1 cellular context compared by ENCODE assay signal in the genomic region with DNA sequence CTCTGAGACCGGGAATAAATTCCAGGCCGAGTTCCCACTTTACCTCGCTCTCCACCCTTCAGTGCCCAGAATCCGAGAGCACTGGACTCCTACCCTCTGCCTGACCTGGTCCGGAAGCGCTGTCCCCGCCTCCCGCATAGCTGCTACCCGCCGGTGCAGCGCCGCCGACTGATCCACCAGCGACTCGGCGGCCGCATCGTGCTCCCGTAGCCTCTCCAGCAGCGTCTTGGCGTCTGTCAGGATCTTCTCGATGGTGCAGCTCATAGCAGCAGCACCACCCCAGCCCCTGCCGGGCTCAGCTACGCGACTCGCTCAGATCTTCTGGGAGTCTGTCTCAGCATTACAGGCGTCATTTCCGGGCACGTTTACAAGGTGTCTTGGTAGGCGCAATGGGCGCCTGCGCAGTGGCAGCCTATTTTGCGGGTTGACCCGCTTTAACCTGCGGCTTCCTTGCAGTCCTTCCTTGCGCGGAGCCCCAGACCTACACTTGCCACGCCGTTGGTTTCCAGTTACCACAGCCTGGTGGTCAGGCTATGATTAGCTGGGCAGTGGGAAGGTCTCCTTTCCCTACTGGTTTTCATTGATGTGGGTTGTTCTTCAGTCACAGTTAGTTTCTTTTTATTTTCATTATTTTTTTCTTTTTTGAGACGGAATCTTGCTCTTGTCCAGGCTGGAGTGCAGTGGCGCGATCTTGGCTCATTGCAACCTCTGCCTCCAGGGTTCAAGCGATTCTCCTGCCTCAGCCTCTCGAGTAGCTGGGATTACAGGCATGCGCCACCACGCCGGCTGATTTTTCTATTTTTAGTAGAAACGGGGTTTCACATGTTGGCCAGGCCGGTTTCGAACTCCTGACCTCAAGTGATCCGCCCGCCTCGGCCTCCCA.
TF ChIP-seq lines count a peak whose summit lies in the region.

Gene SIKE1, minus strand, starts transcription at position 342 of the 883 bp plus-strand sequence. Its CDS starts 78 bp downstream, at position 264.

TF ChIP-seq in HEK293, 187 proteins besides CTCF, POLR2A, EP300 and RAD21 (continued from another document):
- TF ChIP-seq, protein P1, sequence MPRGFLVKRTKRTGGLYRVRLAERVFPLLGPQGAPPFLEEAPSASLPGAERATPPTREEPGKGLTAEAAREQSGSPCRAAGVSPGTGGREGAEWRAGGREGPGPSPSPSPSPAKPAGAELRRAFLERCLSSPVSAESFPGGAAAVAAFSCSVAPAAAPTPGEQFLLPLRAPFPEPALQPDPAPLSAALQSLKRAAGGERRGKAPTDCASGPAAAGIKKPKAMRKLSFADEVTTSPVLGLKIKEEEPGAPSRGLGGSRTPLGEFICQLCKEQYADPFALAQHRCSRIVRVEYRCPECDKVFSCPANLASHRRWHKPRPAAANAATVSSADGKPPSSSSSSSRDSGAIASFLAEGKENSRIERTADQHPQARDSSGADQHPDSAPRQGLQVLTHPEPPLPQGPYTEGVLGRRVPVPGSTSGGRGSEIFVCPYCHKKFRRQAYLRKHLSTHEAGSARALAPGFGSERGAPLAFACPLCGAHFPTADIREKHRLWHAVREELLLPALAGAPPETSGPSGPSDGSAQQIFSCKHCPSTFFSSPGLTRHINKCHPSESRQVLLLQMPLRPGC (tag by site-specific recombination; IDR thresholded peaks at IDR 0.05), result no peak
- TF ChIP-seq ZNF174 (tag by site-specific recombination; IDR thresholded peaks at IDR 0.05) (no peak), ZFP69B (tag by site-specific recombination; IDR thresholded peaks at IDR 0.05) (no peak), ZNF350 (tag by site-specific recombination; IDR thresholded peaks at IDR 0.05) (no peak), ZBTB1 (tag by site-specific recombination; IDR thresholded peaks at IDR 0.05) (no peak), ZNF660 (tag by site-specific recombination; IDR thresholded peaks at IDR 0.05) (peak; percentile 52; the same call in 1 of the 2 replicates), ZNF529 (tag by site-specific recombination; IDR thresholded peaks at IDR 0.05; ENCODE audit: insufficient replicate concordance) (no peak), ZNF664 (tag by site-specific recombination; IDR thresholded peaks at IDR 0.05) (no peak), ZNF184 (tag by site-specific recombination; IDR thresholded peaks at IDR 0.05) (no peak), ZNF768 (tag by site-specific recombination; IDR thresholded peaks at IDR 0.05) (no peak), KLF7 (tag by site-specific recombination; IDR thresholded peaks at IDR 0.05; ENCODE audit: borderline replicate concordance) (no peak)
- TF ChIP-seq, protein P2, sequence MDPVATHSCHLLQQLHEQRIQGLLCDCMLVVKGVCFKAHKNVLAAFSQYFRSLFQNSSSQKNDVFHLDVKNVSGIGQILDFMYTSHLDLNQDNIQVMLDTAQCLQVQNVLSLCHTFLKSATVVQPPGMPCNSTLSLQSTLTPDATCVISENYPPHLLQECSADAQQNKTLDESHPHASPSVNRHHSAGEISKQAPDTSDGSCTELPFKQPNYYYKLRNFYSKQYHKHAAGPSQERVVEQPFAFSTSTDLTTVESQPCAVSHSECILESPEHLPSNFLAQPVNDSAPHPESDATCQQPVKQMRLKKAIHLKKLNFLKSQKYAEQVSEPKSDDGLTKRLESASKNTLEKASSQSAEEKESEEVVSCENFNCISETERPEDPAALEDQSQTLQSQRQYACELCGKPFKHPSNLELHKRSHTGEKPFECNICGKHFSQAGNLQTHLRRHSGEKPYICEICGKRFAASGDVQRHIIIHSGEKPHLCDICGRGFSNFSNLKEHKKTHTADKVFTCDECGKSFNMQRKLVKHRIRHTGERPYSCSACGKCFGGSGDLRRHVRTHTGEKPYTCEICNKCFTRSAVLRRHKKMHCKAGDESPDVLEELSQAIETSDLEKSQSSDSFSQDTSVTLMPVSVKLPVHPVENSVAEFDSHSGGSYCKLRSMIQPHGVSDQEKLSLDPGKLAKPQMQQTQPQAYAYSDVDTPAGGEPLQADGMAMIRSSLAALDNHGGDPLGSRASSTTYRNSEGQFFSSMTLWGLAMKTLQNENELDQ (tag by site-specific recombination; IDR thresholded peaks at IDR 0.05; ENCODE audit: low read depth), result no peak
TF ChIP-seq in HEK293: peak in this region for 37.
